ENCODE assay signal across 21 cellular contexts in genomic region chr9:92875373-92875772, GRCh38. TPM values are rescaled to one million over a fixed set of nuclear protein-coding genes. Genes with fewer than 3 reads are reported as not detected.
DNase-seq lines count a peak whose midpoint lies in the region; ATAC-seq and TF ChIP-seq lines count a peak whose summit lies in the region.
"Had no signal": no experiment of that assay in that cellular context is flagged by ENCODE, and none has a peak within 500 bp of the region (broad histone marks: within the 10 kb centered on the region; RNA-seq: fewer than 3 reads in every experiment).

No MANE protein-coding gene starts in this region.

- no peaks in the 10 kb centered on the region for H3K36me3 ChIP-seq in CD8-positive, alpha-beta T cell (ENCODE audit: insufficient read depth, low read length)
- no peaks in the 10 kb centered on the region for H3K36me3 ChIP-seq in naive thymus-derived CD4-positive, alpha-beta T cell (ENCODE audit: control insufficient read depth in 2 of 3, insufficient read depth in 3 of 3, low read length in 3 of 3)
- H3K36me3 ChIP-seq in SK-N-SH (replicated peaks in 1 of 2; ENCODE audit: control insufficient read depth in 1 of 2, insufficient read depth in 2 of 2, low read length in 1 of 2) = peaks cover 13 to 15% of the 10 kb centered on the region in 2 experiments

- H3K27ac Mint-ChIP-seq in T-helper 1 cell treated with Interleukin-12 subunit alpha and Interleukin-12 subunit beta and Interleukin-4 antibody, amounts not matched to agents 30 μg/mL and 1 μg/mL, for 36 hours = no peak overlapping the region
- H3K27ac Mint-ChIP-seq in CD8-positive, alpha-beta T cell = no peak overlapping the region
- peak overlapping the region in 4 of 9 donors; percentile 16 to 99 (median 22) for H3K27ac Mint-ChIP-seq in naive thymus-derived CD4-positive, alpha-beta T cell
- peak overlapping the region in 1 of 2 donors; percentile 97 for H3K27ac Mint-ChIP-seq in natural killer cell

- no peak overlapping the region for H3K27ac ChIP-seq in CD8-positive, alpha-beta T cell (ENCODE audit: low read depth, low read length)
- no peak overlapping the region for H3K27ac ChIP-seq in naive thymus-derived CD4-positive, alpha-beta T cell (ENCODE audit: low read depth, low read length)
- H3K27ac ChIP-seq in SK-N-SH (ENCODE audit: low read depth in 2 of 2, low read length in 1 of 2) = no peak overlapping the region
- H3K27ac ChIP-seq: heart left ventricle had no signal

- no peak overlapping the region for H2AFZ ChIP-seq in SK-N-SH (ENCODE audit: low read depth)

- H3K27me3 Mint-ChIP-seq in T-helper 1 cell treated with Interleukin-12 subunit alpha and Interleukin-12 subunit beta and Interleukin-4 antibody, amounts not matched to agents 30 μg/mL and 1 μg/mL, for 36 hours (ENCODE audit: low read depth) = no peaks in the 10 kb centered on the region
- no peaks in the 10 kb centered on the region for H3K27me3 Mint-ChIP-seq in CD8-positive, alpha-beta T cell (ENCODE audit: low read depth)
- no peaks in the 10 kb centered on the region for H3K27me3 Mint-ChIP-seq in naive thymus-derived CD4-positive, alpha-beta T cell
- H3K27me3 Mint-ChIP-seq in natural killer cell (ENCODE audit: low read depth in 2 of 2) = no peaks in the 10 kb centered on the region

- no peaks in the 10 kb centered on the region for H4K20me1 ChIP-seq in SK-N-SH (ENCODE audit: insufficient read depth)

- peak overlapping the region; percentile 25 for H3K4me3 Mint-ChIP-seq in T-helper 1 cell treated with Interleukin-12 subunit alpha and Interleukin-12 subunit beta and Interleukin-4 antibody, amounts not matched to agents 30 μg/mL and 1 μg/mL, for 36 hours
- peak overlapping the region; percentile 0 for H3K4me3 Mint-ChIP-seq in CD8-positive, alpha-beta T cell
- peak overlapping the region; percentile 2 to 100 (median 56) for H3K4me3 Mint-ChIP-seq in naive thymus-derived CD4-positive, alpha-beta T cell
- no peak overlapping the region for H3K4me3 Mint-ChIP-seq in natural killer cell

- intact Hi-C loops in CD8-positive, alpha-beta T cell (cut with DNase I, micrococcal nuclease) = loop anchor here (1.0 to 10.0 kb wide), 8 partner anchors 77 to 1289 kb away; partner anchors contain the start of genes CENPP (in 2 of the 2), NOL8 (in 2 of the 2), CARD19 (in 1 of the 2) and IARS1 (in 1 of the 2)
- intact Hi-C loops in naive thymus-derived CD4-positive, alpha-beta T cell (cut with micrococcal nuclease) = loop anchor here (5.0 to 10.0 kb wide), 6 partner anchors 68 to 1292 kb away; partner anchors contain the start of genes CARD19 (in 1 of the 2), FAM120A (in 1 of the 2), FAM120AOS (in 1 of the 2) and IARS1 (in 1 of the 2)
- intact Hi-C loops in natural killer cell (cut with micrococcal nuclease) = loop anchor here (10.0 kb wide), 1 partner anchor 189 kb away; no protein-coding TSS in a partner anchor

- WGBS in SK-N-SH (ENCODE audit: low lambda C conversion rate) = 70% methylated on average over 1 of the region's 1 CpG

- no peak overlapping the region for H3K4me2 ChIP-seq in SK-N-SH

- no peak overlapping the region for H3K9ac ChIP-seq in SK-N-SH

- POLR2A ChIA-PET in CD8-positive, alpha-beta T cell (lab: Charles Lee) = interaction anchor here (1.5 kb wide), 1 partner anchor 11 kb away, joined by 3 read pairs; no protein-coding TSS in a partner anchor
- POLR2A ChIA-PET in naive thymus-derived CD4-positive, alpha-beta T cell (lab: Charles Lee) = interaction anchor here (0.7 kb wide), 1 partner anchor 29 kb away, joined by 3 read pairs; no protein-coding TSS in a partner anchor
- POLR2A ChIA-PET in SK-N-SH (lab: Yijun Ruan, JAX) = no interaction called here

- peaks cover 25% of the 10 kb centered on the region for H3K4me1 ChIP-seq in CD8-positive, alpha-beta T cell (ENCODE audit: insufficient read depth, low read length)
- peaks cover 0 to 15% of the 10 kb centered on the region in 2 donors for H3K4me1 ChIP-seq in naive thymus-derived CD4-positive, alpha-beta T cell (ENCODE audit: control insufficient read depth in 2 of 2, insufficient read depth in 2 of 2, low read length in 2 of 2)
- peaks cover 8 to 9% of the 10 kb centered on the region in 2 experiments; a peak in 3 of 4 replicates for H3K4me1 ChIP-seq in SK-N-SH (ENCODE audit: control insufficient read depth in 1 of 2, insufficient read depth in 2 of 2, low read depth in 1 of 2, low read length in 1 of 2)

- H3K36me3 Mint-ChIP-seq in T-helper 1 cell treated with Interleukin-12 subunit alpha and Interleukin-12 subunit beta and Interleukin-4 antibody, amounts not matched to agents 30 μg/mL and 1 μg/mL, for 36 hours (ENCODE audit: low read depth) = peaks cover 39% of the 10 kb centered on the region
- peaks cover 36% of the 10 kb centered on the region for H3K36me3 Mint-ChIP-seq in CD8-positive, alpha-beta T cell
- H3K36me3 Mint-ChIP-seq in naive thymus-derived CD4-positive, alpha-beta T cell = peaks cover 3 to 33% (median 23%) of the 10 kb centered on the region in 5 donors
- peaks cover 10% of the 10 kb centered on the region for H3K36me3 Mint-ChIP-seq in natural killer cell

- no peaks in the 10 kb centered on the region for H3K27me3 ChIP-seq in CD8-positive, alpha-beta T cell (ENCODE audit: insufficient read depth, low read length)
- H3K27me3 ChIP-seq in naive thymus-derived CD4-positive, alpha-beta T cell (ENCODE audit: control insufficient read depth in 2 of 2, insufficient read depth in 2 of 2, low read length in 2 of 2) = no peaks in the 10 kb centered on the region
- no peaks in the 10 kb centered on the region for H3K27me3 ChIP-seq in SK-N-SH (ENCODE audit: insufficient read depth)
- H3K27me3 ChIP-seq: heart left ventricle had no signal

- peaks cover 60% of the 10 kb centered on the region for H3K79me2 ChIP-seq in SK-N-SH (ENCODE audit: insufficient read depth)

- DNase-seq in T-helper 1 cell (no peak), RKO (ENCODE audit: low spot score) (peak; percentile 12), SK-N-SH (no peak), natural killer cell (no peak)
- no peak for DNase-seq in CD8-positive, alpha-beta T cell
- no peak for DNase-seq in naive thymus-derived CD4-positive, alpha-beta T cell
- no peak for DNase-seq in stimulated activated CD4-positive, alpha-beta T cell treated with anti-CD3 and anti-CD28 coated beads, Interleukin-12 subunit alpha, Interleukin-12 subunit beta, amount 100 ng/mL, for 4 hours
- DNase-seq: 8988T; activated CD8-positive, alpha-beta memory T cell treated with anti-CD3 and anti-CD28 coated beads for 24 hours; COR-L47; DMS79; effector CD4-positive, alpha-beta T cell; heart left ventricle; NCI-H2029 treated with DMSO at 0.1 percent for 48 hours; NCI-H446; OCI-M1; small intestine; stimulated activated CD4-positive, alpha-beta T cell treated with anti-CD3 and anti-CD28 coated beads, Interleukin-2, amount 100 ng/mL, for 24 hours; SW 1271 had no signal

- no peaks in the 10 kb centered on the region for H3K9me3 ChIP-seq in CD8-positive, alpha-beta T cell (ENCODE audit: low read length)
- no peaks in the 10 kb centered on the region for H3K9me3 ChIP-seq in naive thymus-derived CD4-positive, alpha-beta T cell (ENCODE audit: control insufficient read depth in 2 of 3, low read length in 3 of 3)
- H3K9me3 ChIP-seq in SK-N-SH = no peaks in the 10 kb centered on the region
- H3K9me3 ChIP-seq: heart left ventricle had no signal

- no peaks in the 10 kb centered on the region for H3K9me2 ChIP-seq in SK-N-SH

- H3K4me3 ChIP-seq in CD8-positive, alpha-beta T cell (ENCODE audit: low read depth, low read length) = no peak overlapping the region
- no peak overlapping the region for H3K4me3 ChIP-seq in naive thymus-derived CD4-positive, alpha-beta T cell (ENCODE audit: low read length)
- no peak overlapping the region for H3K4me3 ChIP-seq in SK-N-SH (ENCODE audit: low read depth in 2 of 2, low read length in 1 of 2)
- H3K4me3 ChIP-seq: heart left ventricle had no signal

- peaks cover 43% of the 10 kb centered on the region for H3K4me1 Mint-ChIP-seq in T-helper 1 cell treated with Interleukin-12 subunit alpha and Interleukin-12 subunit beta and Interleukin-4 antibody, amounts not matched to agents 30 μg/mL and 1 μg/mL, for 36 hours (ENCODE audit: low read depth)
- H3K4me1 Mint-ChIP-seq in CD8-positive, alpha-beta T cell (ENCODE audit: low read depth) = peaks cover 63% of the 10 kb centered on the region
- H3K4me1 Mint-ChIP-seq in naive thymus-derived CD4-positive, alpha-beta T cell = peaks cover 35 to 83% (median 68%) of the 10 kb centered on the region in 7 donors
- H3K4me1 Mint-ChIP-seq in natural killer cell = peaks cover 40 to 67% of the 10 kb centered on the region in 2 donors

- no peak for TF ChIP-seq RAD21 in SK-N-SH (IDR thresholded peaks at IDR 0.05; ENCODE audit: low read length)

- H3K9me3 Mint-ChIP-seq in T-helper 1 cell treated with Interleukin-12 subunit alpha and Interleukin-12 subunit beta and Interleukin-4 antibody, amounts not matched to agents 30 μg/mL and 1 μg/mL, for 36 hours = peaks cover 8% of the 10 kb centered on the region
- no peaks in the 10 kb centered on the region for H3K9me3 Mint-ChIP-seq in CD8-positive, alpha-beta T cell
- peaks cover 0 to 7% (median 0%) of the 10 kb centered on the region in 11 donors for H3K9me3 Mint-ChIP-seq in naive thymus-derived CD4-positive, alpha-beta T cell
- no peaks in the 10 kb centered on the region for H3K9me3 Mint-ChIP-seq in natural killer cell

- no peak for TF ChIP-seq CTCF in CD8-positive, alpha-beta T cell (IDR thresholded peaks at IDR 0.05)
- TF ChIP-seq CTCF in SK-N-SH (IDR thresholded peaks at IDR 0.05) (no peak), natural killer cell (IDR thresholded peaks at IDR 0.05) (no peak)

- no peaks in the 10 kb centered on the region for H3F3A ChIP-seq in SK-N-SH (replicated peaks; ENCODE audit: insufficient read depth)

- CTCF ChIA-PET in CD8-positive, alpha-beta T cell (lab: Charles Lee) = no interaction called here
- CTCF ChIA-PET in naive thymus-derived CD4-positive, alpha-beta T cell (lab: Charles Lee) = no interaction called here
- CTCF ChIA-PET in SK-N-SH (lab: Yijun Ruan, JAX) = no interaction called here

- ATAC-seq in CD8-positive, alpha-beta T cell = no peak
- ATAC-seq in naive thymus-derived CD4-positive, alpha-beta T cell = no peak
- no peak for ATAC-seq in natural killer cell
- ATAC-seq: heart left ventricle, Right ventricle myocardium inferior had no signal

- no peak for TF ChIP-seq EP300 in SK-N-SH (IDR thresholded peaks at IDR 0.05; ENCODE audit: borderline replicate concordance in 1 of 2, low read depth in 1 of 2, low read length in 1 of 2)

TF ChIP-seq in SK-N-SH, 30 proteins besides CTCF, POLR2A, EP300 and RAD21 (continues in another document):
- TF ChIP-seq SMC3 (IDR thresholded peaks at IDR 0.05; ENCODE audit: low read depth, low read length) = no peak

RNA-seq across cellular contexts. Expression of gene ZNF484, which starts 2.5 kb away (rescaled TPM):
- 10 to 100 TPM; 18.4 to 18.7 TPM for total RNA-seq in CD8-positive, alpha-beta T cell
- 10 to 100 TPM; 12.4 to 25.4 (median 14.0) TPM for total RNA-seq in naive thymus-derived CD4-positive, alpha-beta T cell
- 1 to 10 TPM; 7.1 to 7.2 TPM for polyA plus RNA-seq in naive thymus-derived CD4-positive, alpha-beta T cell
- polyA plus RNA-seq in SK-N-SH (2012; rRNA removed) = 0.79 and 1.1 TPM in 2 replicates
- polyA plus RNA-seq in SK-N-SH (2012; cell fraction: cytosol; rRNA removed) = 0.94 and 1.2 TPM in 2 replicates
- 1.00 and 2.2 TPM in 2 replicates for polyA plus RNA-seq in SK-N-SH (2012; cell fraction: nucleus; rRNA removed)
- 10 to 100 TPM; 14.1 to 19.5 (median 16.2) TPM for total RNA-seq in natural killer cell
